ENCODE assay signal across 1 cellular context in the genomic region with DNA sequence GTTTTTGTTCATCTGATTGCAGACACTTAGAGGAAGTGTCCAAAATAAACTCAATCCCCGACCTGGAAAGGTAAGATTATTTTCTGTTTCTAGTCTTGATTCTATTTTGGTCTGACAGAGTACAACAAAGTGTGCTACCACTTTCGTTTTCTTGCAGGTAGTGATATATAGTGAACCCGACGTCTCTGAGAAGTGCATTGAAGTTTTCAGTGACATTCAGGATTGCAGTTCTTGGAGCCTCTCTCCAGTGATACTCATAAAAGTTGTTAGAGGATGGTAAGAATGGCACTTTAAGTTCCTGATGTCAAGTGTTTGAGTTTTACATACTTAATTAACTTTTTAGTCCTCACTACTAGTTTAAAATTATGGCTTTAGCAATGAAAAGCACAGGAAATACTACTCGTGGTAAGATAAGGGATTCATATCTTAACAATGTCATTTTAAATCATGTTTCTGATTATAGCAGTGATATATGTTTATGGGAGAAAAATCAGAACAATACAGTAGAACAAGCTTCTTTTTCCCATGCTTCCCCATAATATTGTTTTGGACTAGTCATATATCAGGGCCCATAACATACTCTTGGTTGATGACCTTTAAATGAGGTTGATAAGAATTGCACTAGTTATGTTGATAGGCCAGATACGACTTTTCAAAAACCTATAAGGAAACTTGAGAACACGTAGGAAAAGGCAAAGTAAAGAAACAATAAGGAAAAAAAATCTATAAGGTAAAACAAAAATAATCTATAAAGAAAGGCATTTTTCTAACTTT.
TF ChIP-seq lines count a peak whose summit lies in the region.

No MANE protein-coding gene starts in this region.

TF ChIP-seq in GM12878, 131 proteins besides CTCF, POLR2A, EP300 and RAD21 (continued from another document):
- TF ChIP-seq, protein P1, sequence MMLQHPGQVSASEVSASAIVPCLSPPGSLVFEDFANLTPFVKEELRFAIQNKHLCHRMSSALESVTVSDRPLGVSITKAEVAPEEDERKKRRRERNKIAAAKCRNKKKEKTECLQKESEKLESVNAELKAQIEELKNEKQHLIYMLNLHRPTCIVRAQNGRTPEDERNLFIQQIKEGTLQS (IDR thresholded peaks at IDR 0.05; ENCODE audit: borderline replicate concordance, extremely low read depth, low read depth, low read length): no peak
- no peak for TF ChIP-seq MYB (IDR thresholded peaks at IDR 0.05; ENCODE audit: borderline replicate concordance, low read depth, low read length)
- no peak for TF ChIP-seq PAX5 (IDR thresholded peaks at IDR 0.05; ENCODE audit: borderline replicate concordance, low read depth, low read length)
- TF ChIP-seq, protein P2, sequence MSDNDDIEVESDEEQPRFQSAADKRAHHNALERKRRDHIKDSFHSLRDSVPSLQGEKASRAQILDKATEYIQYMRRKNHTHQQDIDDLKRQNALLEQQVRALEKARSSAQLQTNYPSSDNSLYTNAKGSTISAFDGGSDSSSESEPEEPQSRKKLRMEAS (IDR thresholded peaks at IDR 0.05; ENCODE audit: low read depth, low read length): no peak
- TF ChIP-seq SIN3A (IDR thresholded peaks at IDR 0.05; ENCODE audit: low read depth, low read length): no peak
- TF ChIP-seq, protein P3, sequence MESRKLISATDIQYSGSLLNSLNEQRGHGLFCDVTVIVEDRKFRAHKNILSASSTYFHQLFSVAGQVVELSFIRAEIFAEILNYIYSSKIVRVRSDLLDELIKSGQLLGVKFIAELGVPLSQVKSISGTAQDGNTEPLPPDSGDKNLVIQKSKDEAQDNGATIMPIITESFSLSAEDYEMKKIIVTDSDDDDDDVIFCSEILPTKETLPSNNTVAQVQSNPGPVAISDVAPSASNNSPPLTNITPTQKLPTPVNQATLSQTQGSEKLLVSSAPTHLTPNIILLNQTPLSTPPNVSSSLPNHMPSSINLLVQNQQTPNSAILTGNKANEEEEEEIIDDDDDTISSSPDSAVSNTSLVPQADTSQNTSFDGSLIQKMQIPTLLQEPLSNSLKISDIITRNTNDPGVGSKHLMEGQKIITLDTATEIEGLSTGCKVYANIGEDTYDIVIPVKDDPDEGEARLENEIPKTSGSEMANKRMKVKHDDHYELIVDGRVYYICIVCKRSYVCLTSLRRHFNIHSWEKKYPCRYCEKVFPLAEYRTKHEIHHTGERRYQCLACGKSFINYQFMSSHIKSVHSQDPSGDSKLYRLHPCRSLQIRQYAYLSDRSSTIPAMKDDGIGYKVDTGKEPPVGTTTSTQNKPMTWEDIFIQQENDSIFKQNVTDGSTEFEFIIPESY (IDR thresholded peaks at IDR 0.05): no peak
- TF ChIP-seq, protein P4, sequence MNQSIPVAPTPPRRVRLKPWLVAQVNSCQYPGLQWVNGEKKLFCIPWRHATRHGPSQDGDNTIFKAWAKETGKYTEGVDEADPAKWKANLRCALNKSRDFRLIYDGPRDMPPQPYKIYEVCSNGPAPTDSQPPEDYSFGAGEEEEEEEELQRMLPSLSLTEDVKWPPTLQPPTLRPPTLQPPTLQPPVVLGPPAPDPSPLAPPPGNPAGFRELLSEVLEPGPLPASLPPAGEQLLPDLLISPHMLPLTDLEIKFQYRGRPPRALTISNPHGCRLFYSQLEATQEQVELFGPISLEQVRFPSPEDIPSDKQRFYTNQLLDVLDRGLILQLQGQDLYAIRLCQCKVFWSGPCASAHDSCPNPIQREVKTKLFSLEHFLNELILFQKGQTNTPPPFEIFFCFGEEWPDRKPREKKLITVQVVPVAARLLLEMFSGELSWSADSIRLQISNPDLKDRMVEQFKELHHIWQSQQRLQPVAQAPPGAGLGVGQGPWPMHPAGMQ (IDR thresholded peaks at IDR 0.05; ENCODE audit: borderline replicate concordance): no peak
- no peak for TF ChIP-seq ZNF384 (IDR thresholded peaks at IDR 0.05; ENCODE audit: borderline replicate concordance, low read depth, low read length)
- no peak for TF ChIP-seq PAX8 (IDR thresholded peaks at IDR 0.05)
- no peak for TF ChIP-seq BACH1 (IDR thresholded peaks at IDR 0.05; ENCODE audit: borderline replicate concordance)
- TF ChIP-seq, protein P5, sequence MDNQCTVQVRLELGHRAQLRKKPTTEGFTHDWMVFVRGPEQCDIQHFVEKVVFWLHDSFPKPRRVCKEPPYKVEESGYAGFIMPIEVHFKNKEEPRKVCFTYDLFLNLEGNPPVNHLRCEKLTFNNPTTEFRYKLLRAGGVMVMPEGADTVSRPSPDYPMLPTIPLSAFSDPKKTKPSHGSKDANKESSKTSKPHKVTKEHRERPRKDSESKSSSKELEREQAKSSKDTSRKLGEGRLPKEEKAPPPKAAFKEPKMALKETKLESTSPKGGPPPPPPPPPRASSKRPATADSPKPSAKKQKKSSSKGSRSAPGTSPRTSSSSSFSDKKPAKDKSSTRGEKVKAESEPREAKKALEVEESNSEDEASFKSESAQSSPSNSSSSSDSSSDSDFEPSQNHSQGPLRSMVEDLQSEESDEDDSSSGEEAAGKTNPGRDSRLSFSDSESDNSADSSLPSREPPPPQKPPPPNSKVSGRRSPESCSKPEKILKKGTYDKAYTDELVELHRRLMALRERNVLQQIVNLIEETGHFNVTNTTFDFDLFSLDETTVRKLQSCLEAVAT (IDR thresholded peaks at IDR 0.05): 0 out of 2 replicates have a peak, but pooled peaks have one; percentile 15
- TF ChIP-seq PML (IDR thresholded peaks at IDR 0.05; ENCODE audit: low read length): no peak
